8 cellular contexts compared by ENCODE assay signal in genomic region chr1:11980676-11980972, GRCh38. TPM values are rescaled to one million over a fixed set of nuclear protein-coding genes. Genes with fewer than 3 reads are reported as not detected.
DNase-seq lines count a peak whose midpoint lies in the region; ATAC-seq and TF ChIP-seq lines count a peak whose summit lies in the region.

No MANE protein-coding gene starts in this region.

- H3K4me1 Mint-ChIP-seq in natural killer cell, result peaks cover 46 to 49% of the 10 kb centered on the region in 2 donors

- peak overlapping the region; percentile 86 to 96 for H3K27ac Mint-ChIP-seq in natural killer cell

- H4K20me1 ChIP-seq in BLaER1, result peaks cover 48% of the 10 kb centered on the region

- peak overlapping the region; percentile 98 for H3K4me2 ChIP-seq in BLaER1

- H3K36me3 Mint-ChIP-seq in natural killer cell, result no peaks in the 10 kb centered on the region

- no peak for DNase-seq in colonic mucosa
- no peak for DNase-seq in natural killer cell
- no peak for DNase-seq in EL
- DNase-seq in posterior cingulate gyrus, result no peak
- DNase-seq in HUDEP-2 (lab: John Stamatoyannopoulos, UW; ENCODE audit: unreplicated experiment in 76 of 76), result no peak

- peak overlapping the region; percentile 89 for H3K27ac ChIP-seq in BLaER1
- peak overlapping the region; percentile 73 for H3K27ac ChIP-seq in KOPT-K1 (ENCODE audit: low read depth, low read length, poor library complexity, severe bottlenecking)
- peak overlapping the region; percentile 85 for H3K27ac ChIP-seq in colonic mucosa

- intact Hi-C loops in colonic mucosa (cut with DNase I), result no loop called here
- intact Hi-C loops in natural killer cell (cut with micrococcal nuclease), result loop anchor here (1.0 kb wide), 2 partner anchors 39 to 54 kb away; partner anchors contain the start of genes KIAA2013 and MIIP
- intact Hi-C loops in posterior cingulate gyrus (cut with DNase I), result loop anchor here (5.0 kb wide), 2 partner anchors 53 to 73 kb away; partner anchors contain the start of gene KIAA2013

- H3K9ac ChIP-seq in BLaER1, result peak overlapping the region; percentile 95
- H3K9ac ChIP-seq in colonic mucosa (ENCODE audit: low read depth in 2 of 2, low read length in 2 of 2), result peak overlapping the region; percentile 93

- H3K4me1 ChIP-seq in BLaER1 (peaks cover 51% of the 10 kb centered on the region), colonic mucosa (peaks cover 21% of the 10 kb centered on the region)

- peak overlapping the region; percentile 99 for H3K4me3 ChIP-seq in BLaER1
- H3K4me3 ChIP-seq in colonic mucosa, result peak overlapping the region; percentile 87

- TF ChIP-seq CTCF in colonic mucosa (IDR thresholded peaks at IDR 0.05), result no peak
- no peak for TF ChIP-seq CTCF in natural killer cell (IDR thresholded peaks at IDR 0.05)

- no peaks in the 10 kb centered on the region for H3K27me3 Mint-ChIP-seq in natural killer cell (ENCODE audit: low read depth in 2 of 2)

- peak overlapping the region; percentile 94 for H3K4me3 Mint-ChIP-seq in natural killer cell

- ATAC-seq in natural killer cell (no peak), HG03095 (IDR thresholded peaks at IDR 0.05; ENCODE audit: unreplicated experiment) (no peak)

- no peaks in the 10 kb centered on the region for H3K9me3 ChIP-seq in BLaER1
- no peaks in the 10 kb centered on the region for H3K9me3 ChIP-seq in KOPT-K1 (ENCODE audit: insufficient read depth, low read length, poor library complexity, severe bottlenecking)
- no peaks in the 10 kb centered on the region for H3K9me3 ChIP-seq in colonic mucosa

- no peaks in the 10 kb centered on the region for H3K27me3 ChIP-seq in BLaER1
- no peaks in the 10 kb centered on the region for H3K27me3 ChIP-seq in colonic mucosa

- H3K9me3 Mint-ChIP-seq in natural killer cell, result no peaks in the 10 kb centered on the region

- H3K36me3 ChIP-seq in BLaER1 (peaks cover 46% of the 10 kb centered on the region), KOPT-K1 (ENCODE audit: insufficient read depth, low read length) (peaks cover 40% of the 10 kb centered on the region), colonic mucosa (no peaks in the 10 kb centered on the region)

RNA-seq across cellular contexts. Expression of gene MFN2, which starts 0.4 kb away (rescaled TPM):
- 100 to 1,000 TPM; 102 to 110 TPM for total RNA-seq in colonic mucosa
- total RNA-seq in natural killer cell, result 10 to 100 TPM; 54.7 to 65.9 (median 55.8) TPM

RNA-seq across cellular contexts. Expression of gene MIIP, which starts 38.7 kb away (rescaled TPM):
- 10 to 100 TPM; 13.0 to 31.5 TPM for total RNA-seq in colonic mucosa
- 10 to 100 TPM; 27.2 to 28.5 (median 27.9) TPM for total RNA-seq in natural killer cell

RNA-seq across cellular contexts. Expression of gene PLOD1, which starts 46.1 kb away (rescaled TPM):
- 10 to 100 TPM; 72.5 to 83.9 TPM for total RNA-seq in colonic mucosa
- 10 to 100 TPM; 69.8 to 80.5 (median 80.4) TPM for total RNA-seq in natural killer cell

RNA-seq across cellular contexts. Expression of gene KIAA2013, which starts 54.4 kb away (rescaled TPM):
- total RNA-seq in colonic mucosa, result 100 to 1,000 TPM; 110 to 128 TPM
- 10 to 100 TPM; 32.0 to 44.8 (median 40.4) TPM for total RNA-seq in natural killer cell
